Comparison of ENCODE assay signal across 8 cellular contexts in genomic region chr1:28260803-28261174, GRCh38. TPM values are rescaled to one million over a fixed set of nuclear protein-coding genes. Genes with fewer than 3 reads are reported as not detected.
DNase-seq lines count a peak whose midpoint lies in the region; ATAC-seq and TF ChIP-seq lines count a peak whose summit lies in the region.

No MANE protein-coding gene starts in this region.

- no peak for DNase-seq in activated CD8-positive, alpha-beta T cell treated with anti-CD3 and anti-CD28 coated beads, Interleukin-2, amount 10 ng/mL, durations not matched to agents 7 days and 5 days
- DNase-seq in spleen (no peak), DMS 273 treated with DMSO at 0.1 percent for 48 hours (lab: John Stamatoyannopoulos, UW) (no peak), NCI-H128 (lab: John Stamatoyannopoulos, UW; ENCODE audit: unreplicated experiment) (no peak)

- peak overlapping the region; percentile 29; the same call in 1 of the 2 replicates for H3K27ac ChIP-seq in HEK293 (ENCODE audit: extremely low read depth, low read depth, low read length)
- peak overlapping the region in 2 of 8 donors; percentile 93 to 94 for H3K27ac ChIP-seq in spleen

- no peak for TF ChIP-seq CTCF in HEK293 (tag by site-specific recombination; IDR thresholded peaks at IDR 0.05)
- no peak for TF ChIP-seq CTCF in spleen (IDR thresholded peaks at IDR 0.05 in 8 of 11, conservative IDR thresholded peaks at IDR 0.05 in 3 of 11)

- H3K27ac Mint-ChIP-seq in activated CD8-positive, alpha-beta T cell treated with anti-CD3 and anti-CD28 coated beads, Interleukin-2, amount 10 ng/mL, durations not matched to agents 7 days and 5 days = no peak overlapping the region

- POLR2A ChIA-PET in HEK293 (lab: Yijun Ruan, JAX) = interaction anchor here (0.6 to 3.9 kb wide), 10 partner anchors 8 to 321 kb away, joined by 3 to 59 read pairs (median 4); partner anchors contain the start of genes ATP5IF1, MED18 and RCC1
- POLR2A ChIA-PET in activated CD8-positive, alpha-beta T cell treated with anti-CD3 and anti-CD28 coated beads, Interleukin-2, amount 10 ng/mL, durations not matched to agents 7 days and 5 days (lab: Charles Lee) = interaction anchor here (1.3 to 5.9 kb wide), 6 partner anchors 13 to 388 kb away, joined by 4 to 84 read pairs (median 8); partner anchors contain the start of genes ATP5IF1, MED18 and RNU11

- H3K4me1 ChIP-seq in HEK293 (ENCODE audit: control insufficient read depth, insufficient read depth, low read length) (peaks cover 3% of the 10 kb centered on the region; the same call in 1 of the 2 replicates), iPS-15b (ENCODE audit: control insufficient read depth, insufficient read depth, low read length) (peaks cover 23% of the 10 kb centered on the region), spleen (peaks cover 17 to 79% (median 33%) of the 10 kb centered on the region in 6 donors)

- intact Hi-C loops in spleen (cut with DNase I; ENCODE audit: low total_unique reads) = loop anchor here (10.0 kb wide), 1 partner anchor 64 kb away; the partner anchor contains the start of gene MED18

- peaks cover 43% of the 10 kb centered on the region for H3K4me1 Mint-ChIP-seq in activated CD8-positive, alpha-beta T cell treated with anti-CD3 and anti-CD28 coated beads, Interleukin-2, amount 10 ng/mL, durations not matched to agents 7 days and 5 days (ENCODE audit: low read depth)

- no peak for ATAC-seq in activated CD8-positive, alpha-beta T cell treated with anti-CD3 and anti-CD28 coated beads, Interleukin-2, amount 10 ng/mL, durations not matched to agents 7 days and 5 days
- ATAC-seq in GM18867 (IDR thresholded peaks at IDR 0.05; ENCODE audit: unreplicated experiment) (no peak), HG02571 (IDR thresholded peaks at IDR 0.05; ENCODE audit: unreplicated experiment) (no peak)

- CTCF ChIA-PET in HEK293 (lab: Yijun Ruan, JAX) = interaction anchor here (1.0 to 2.1 kb wide), 3 partner anchors 12 to 98 kb away, joined by 3 to 14 read pairs (median 7); partner anchors contain the start of gene MED18
- CTCF ChIA-PET in activated CD8-positive, alpha-beta T cell treated with anti-CD3 and anti-CD28 coated beads, Interleukin-2, amount 10 ng/mL, durations not matched to agents 7 days and 5 days (lab: Charles Lee) = interaction anchor here (1.2 to 8.8 kb wide), 3 partner anchors 12 to 99 kb away, joined by 3 to 125 read pairs (median 4); no protein-coding TSS in a partner anchor

- H3K9me3 Mint-ChIP-seq in activated CD8-positive, alpha-beta T cell treated with anti-CD3 and anti-CD28 coated beads, Interleukin-2, amount 10 ng/mL, durations not matched to agents 7 days and 5 days (ENCODE audit: insufficient read depth) = no peaks in the 10 kb centered on the region

- no peaks in the 10 kb centered on the region for H3K27me3 Mint-ChIP-seq in activated CD8-positive, alpha-beta T cell treated with anti-CD3 and anti-CD28 coated beads, Interleukin-2, amount 10 ng/mL, durations not matched to agents 7 days and 5 days (ENCODE audit: low read depth)

- H3K9me3 ChIP-seq in HEK293 (ENCODE audit: control insufficient read depth, insufficient read depth, low read depth, low read length) = no peaks in the 10 kb centered on the region
- H3K9me3 ChIP-seq in iPS-15b (ENCODE audit: control insufficient read depth, insufficient read depth, low read length) = no peaks in the 10 kb centered on the region
- H3K9me3 ChIP-seq in spleen = no peaks in the 10 kb centered on the region

- no peaks in the 10 kb centered on the region for H3K27me3 ChIP-seq in iPS-15b (ENCODE audit: control insufficient read depth, insufficient read depth, low read length)
- H3K27me3 ChIP-seq in spleen (replicated peaks in 1 of 7) = peaks cover 0 to 5% (median 0%) of the 10 kb centered on the region in 7 donors

- 64 to 84% (median 78%) methylated on average over 7 of the region's 7 CpGs for WGBS in spleen, 5 donors

- TF ChIP-seq POLR2A in spleen (IDR thresholded peaks at IDR 0.05) = no peak

- H3K4me3 ChIP-seq in HEK293 (ENCODE audit: low read depth, low read length) (peak overlapping the region; percentile 97), iPS-15b (ENCODE audit: low read depth, low read length) (peak overlapping the region; percentile 82), spleen (peak overlapping the region; percentile 85 to 100 (median 97))

- H3K36me3 Mint-ChIP-seq in activated CD8-positive, alpha-beta T cell treated with anti-CD3 and anti-CD28 coated beads, Interleukin-2, amount 10 ng/mL, durations not matched to agents 7 days and 5 days (ENCODE audit: low read depth) = peaks cover 11% of the 10 kb centered on the region

- H3K36me3 ChIP-seq in HEK293 (ENCODE audit: control insufficient read depth in 2 of 2, insufficient read depth in 1 of 2, low read length in 2 of 2) (peaks cover 0 to 5% of the 10 kb centered on the region in 2 experiments; a peak in 1 of 3 replicates), iPS-15b (ENCODE audit: control insufficient read depth, insufficient read depth, low read length) (no peaks in the 10 kb centered on the region), spleen (no peaks in the 10 kb centered on the region)

- peak overlapping the region; percentile 82 for H3K4me3 Mint-ChIP-seq in activated CD8-positive, alpha-beta T cell treated with anti-CD3 and anti-CD28 coated beads, Interleukin-2, amount 10 ng/mL, durations not matched to agents 7 days and 5 days

- peak overlapping the region; percentile 30 for H3K9ac ChIP-seq in iPS-15b (ENCODE audit: low read depth, low read length)

TF ChIP-seq in HEK293, 187 proteins besides CTCF, POLR2A, EP300 and RAD21 (continues in another document):
- TF ChIP-seq ZNF670 (tag by site-specific recombination; IDR thresholded peaks at IDR 0.05; ENCODE audit: low read depth) (no peak), GLIS1 (tag by site-specific recombination; IDR thresholded peaks at IDR 0.05) (no peak), ZNF362 (tag by site-specific recombination; IDR thresholded peaks at IDR 0.05) (no peak), KLF16 (tag by site-specific recombination; IDR thresholded peaks at IDR 0.05) (no peak), ZNF341 (tag by site-specific recombination; IDR thresholded peaks at IDR 0.05; ENCODE audit: low read depth) (no peak), ZNF514 (tag by site-specific recombination; IDR thresholded peaks at IDR 0.05) (no peak), PBX3 (CRISPR knock-in tag; IDR thresholded peaks at IDR 0.05) (no peak), ZFHX2 (tag by site-specific recombination; conservative IDR thresholded peaks at IDR 0.05) (no peak), ZNF280C (tag by site-specific recombination; IDR thresholded peaks at IDR 0.05) (no peak), ZNF146 (tag by site-specific recombination; IDR thresholded peaks at IDR 0.05) (peak; percentile 72), ZNF701 (tag by site-specific recombination; IDR thresholded peaks at IDR 0.05) (no peak), ZNF510 (tag by site-specific recombination; IDR thresholded peaks at IDR 0.05; ENCODE audit: insufficient replicate concordance) (no peak), SP7 (tag by site-specific recombination; IDR thresholded peaks at IDR 0.05) (no peak), ZNF2 (tag by site-specific recombination; IDR thresholded peaks at IDR 0.05) (no peak)

RNA-seq across cellular contexts. Expression of gene SESN2, which starts 1.5 kb away (rescaled TPM):
- 10 to 100 TPM; 12.5 to 12.6 TPM for total RNA-seq in activated CD8-positive, alpha-beta T cell treated with anti-CD3 and anti-CD28 coated beads, Interleukin-2, amount 10 ng/mL, durations not matched to agents 7 days and 5 days
- total RNA-seq in spleen = 10 to 100 TPM in 2 of 7 donors, 1 to 10 TPM in 5; 7.4 to 16.7 (median 8.6) TPM
- 1 to 10 TPM; 2.4 to 5.0 (median 3.3) TPM for polyA plus RNA-seq in spleen

RNA-seq across cellular contexts. Expression of gene ATP5IF1, which starts 24.9 kb away (rescaled TPM):
- 100 to 1,000 TPM; 204 to 222 TPM for total RNA-seq in activated CD8-positive, alpha-beta T cell treated with anti-CD3 and anti-CD28 coated beads, Interleukin-2, amount 10 ng/mL, durations not matched to agents 7 days and 5 days
- total RNA-seq in spleen = 100 to 1,000 TPM in 3 of 7 donors, 10 to 100 TPM in 4; 75.4 to 231 (median 97.1) TPM
- polyA plus RNA-seq in spleen = 100 to 1,000 TPM; 340 to 411 (median 378) TPM

RNA-seq across cellular contexts. Expression of gene DNAJC8, which starts 28.0 kb away (rescaled TPM):
- 100 to 1,000 TPM; 121 to 124 TPM for total RNA-seq in activated CD8-positive, alpha-beta T cell treated with anti-CD3 and anti-CD28 coated beads, Interleukin-2, amount 10 ng/mL, durations not matched to agents 7 days and 5 days
- 10 to 100 TPM; 52.0 to 71.0 (median 60.8) TPM for total RNA-seq in spleen
- polyA plus RNA-seq in spleen = 10 to 100 TPM; 63.8 to 95.9 (median 92.8) TPM
